ENCODE assay signal across 18 cellular contexts in genomic region chr4:183349673-183350072, GRCh38. TPM values are rescaled to one million over a fixed set of nuclear protein-coding genes. Genes with fewer than 3 reads are reported as not detected.
DNase-seq lines count a peak whose midpoint lies in the region; ATAC-seq, FAIRE-seq and TF ChIP-seq lines count a peak whose summit lies in the region.
"Had no signal": no experiment of that assay in that cellular context is flagged by ENCODE, and none has a peak within 500 bp of the region (broad histone marks: within the 10 kb centered on the region; RNA-seq: fewer than 3 reads in every experiment).

No MANE protein-coding gene starts in this region.

- peak overlapping the region; percentile 82 for H3K27ac Mint-ChIP-seq in activated T-cell treated with anti-CD3 and anti-CD28 coated beads, Interleukin-2, amount 50 U/mL, for 24 hours
- no peak overlapping the region for H3K27ac Mint-ChIP-seq in stimulated activated naive B cell treated with anti-CD40 and anti-IgM and Interleukin-4, amounts not matched to agents 10 μg/mL and 1 μg/mL and 100 μg/mL, for 72 hours
- H3K27ac Mint-ChIP-seq: memory B cell had no signal

- H3K27me3 Mint-ChIP-seq in activated T-cell treated with anti-CD3 and anti-CD28 coated beads, Interleukin-2, amount 50 U/mL, for 24 hours, result peaks cover 50% of the 10 kb centered on the region
- peaks cover 26 to 30% of the 10 kb centered on the region in 2 donors for H3K27me3 Mint-ChIP-seq in stimulated activated naive B cell treated with anti-CD40 and anti-IgM and Interleukin-4, amounts not matched to agents 10 μg/mL and 1 μg/mL and 100 μg/mL, for 72 hours

- intact Hi-C loops in posterior vena cava (cut with DNase I), result no loop called here

- no peaks in the 10 kb centered on the region for H3K9me3 Mint-ChIP-seq in activated T-cell treated with anti-CD3 and anti-CD28 coated beads, Interleukin-2, amount 50 U/mL, for 24 hours
- no peaks in the 10 kb centered on the region for H3K9me3 Mint-ChIP-seq in stimulated activated naive B cell treated with anti-CD40 and anti-IgM and Interleukin-4, amounts not matched to agents 10 μg/mL and 1 μg/mL and 100 μg/mL, for 72 hours
- H3K9me3 Mint-ChIP-seq: memory B cell had no signal

- no peak overlapping the region for H3K4me3 Mint-ChIP-seq in activated T-cell treated with anti-CD3 and anti-CD28 coated beads, Interleukin-2, amount 50 U/mL, for 24 hours
- H3K4me3 Mint-ChIP-seq in stimulated activated naive B cell treated with anti-CD40 and anti-IgM and Interleukin-4, amounts not matched to agents 10 μg/mL and 1 μg/mL and 100 μg/mL, for 72 hours, result no peak overlapping the region
- H3K4me3 Mint-ChIP-seq: memory B cell had no signal

- ATAC-seq in stimulated activated naive B cell treated with anti-CD40 and anti-IgM and Interleukin-4, amounts not matched to agents 10 μg/mL and 1 μg/mL and 100 μg/mL, for 72 hours (replicated peaks), result no peak
- no peak for ATAC-seq in HG03457 (IDR thresholded peaks at IDR 0.05; ENCODE audit: unreplicated experiment)

- TF ChIP-seq CTCF in choroid plexus epithelial cell (conservative IDR thresholded peaks at IDR 0.05; ENCODE audit: low read depth, low read length), result no peak

- no peaks in the 10 kb centered on the region for H3K36me3 Mint-ChIP-seq in activated T-cell treated with anti-CD3 and anti-CD28 coated beads, Interleukin-2, amount 50 U/mL, for 24 hours (ENCODE audit: low read depth)
- no peaks in the 10 kb centered on the region for H3K36me3 Mint-ChIP-seq in stimulated activated naive B cell treated with anti-CD40 and anti-IgM and Interleukin-4, amounts not matched to agents 10 μg/mL and 1 μg/mL and 100 μg/mL, for 72 hours
- H3K36me3 Mint-ChIP-seq: memory B cell had no signal

- no peak overlapping the region for H3K4me3 ChIP-seq in choroid plexus epithelial cell (ENCODE audit: low read depth, low read length)

- FAIRE-seq in HTR-8/SVneo (lab: Jason Lieb, UNC), result peak; percentile 62

- H3K4me1 Mint-ChIP-seq in activated T-cell treated with anti-CD3 and anti-CD28 coated beads, Interleukin-2, amount 50 U/mL, for 24 hours (ENCODE audit: low read depth), result peaks cover 19% of the 10 kb centered on the region
- no peaks in the 10 kb centered on the region for H3K4me1 Mint-ChIP-seq in stimulated activated naive B cell treated with anti-CD40 and anti-IgM and Interleukin-4, amounts not matched to agents 10 μg/mL and 1 μg/mL and 100 μg/mL, for 72 hours
- H3K4me1 Mint-ChIP-seq: memory B cell had no signal

- DNase-seq in activated T-cell treated with anti-CD3 and anti-CD28 coated beads, Interleukin-2, amount 50 U/mL, for 24 hours, result no peak
- no peak for DNase-seq in activated T-cell treated with anti-CD3 and anti-CD28 coated beads, Interleukin-2, amount 50 U/mL, for 1 hour
- DNase-seq in HTR-8/SVneo (ENCODE audit: insufficient read length, low spot score) (no peak), choroid plexus epithelial cell (ENCODE audit: low read depth) (peak; percentile 31), posterior vena cava (ENCODE audit: low spot score) (peak; percentile 11), dermis blood vessel endothelial cell (no peak)
- DNase-seq in stimulated activated naive B cell treated with anti-CD40 and anti-IgM and Interleukin-4, amounts not matched to agents 10 μg/mL and 1 μg/mL and 100 μg/mL, for 72 hours, result no peak
- DNase-seq: activated CD8-positive, alpha-beta memory T cell treated with anti-CD3 and anti-CD28 coated beads, Interleukin-2, amount 50 U/mL, for 48 hours; cortex of kidney; DMS 273 treated with DMSO at 0.1 percent for 48 hours; NCI-H2171; nucleus accumbens; WERI-Rb-1 had no signal

RNA-seq across cellular contexts. Expression of gene CLDN24, which starts 27.4 kb away (rescaled TPM):
- total RNA-seq in posterior vena cava, result not detected
- not detected in 2 replicates for total RNA-seq in dermis blood vessel endothelial cell
- total RNA-seq: fibroblast of villous mesenchyme, HT1080, suprapubic skin had no signal

RNA-seq across cellular contexts. Expression of gene CLDN22, which starts 29.6 kb away (rescaled TPM):
- total RNA-seq in posterior vena cava (not detected), dermis blood vessel endothelial cell (not detected in 2 replicates)
- total RNA-seq: HT1080, suprapubic skin had no signal

Comparison
In these comparisons a context has a peak if more than half of its experiments do, and no peak if none do; other contexts are left out.
1. DNase-seq: peak in choroid plexus epithelial cell (single experiment) and posterior vena cava (single experiment); none in activated T-cell treated with anti-CD3 and anti-CD28 coated beads, Interleukin-2, amount 50 U/mL, for 24 hours (single experiment), activated T-cell treated with anti-CD3 and anti-CD28 coated beads, Interleukin-2, amount 50 U/mL, for 1 hour (single experiment), HTR-8/SVneo (single experiment), dermis blood vessel endothelial cell (single experiment) and stimulated activated naive B cell treated with anti-CD40 and anti-IgM and Interleukin-4, amounts not matched to agents 10 μg/mL and 1 μg/mL and 100 μg/mL, for 72 hours (single experiment).